ENCODE assay signal across 31 cellular contexts in genomic region chr7:155178096-155178495, GRCh38.
"Had no signal": no experiment of that assay in that cellular context is flagged by ENCODE, and none has a peak within 500 bp of the region (broad histone marks: within the 10 kb centered on the region; RNA-seq: fewer than 3 reads in every experiment).

No MANE protein-coding gene starts in this region.

- H3K27me3 ChIP-seq: brain microvascular endothelial cell, SJSA1 had no signal

- ATAC-seq: activated CD8-positive, alpha-beta T cell treated with anti-CD3 and anti-CD28 coated beads for 36 hours; activated T-cell treated with anti-CD3 and anti-CD28 coated beads, Interleukin-2, amount 50 U/mL, for 4 hours; Panc1 had no signal

- H3K9me3 Mint-ChIP-seq: activated T-cell treated with anti-CD3 and anti-CD28 coated beads, Interleukin-2, amount 50 U/mL, for 4 hours had no signal

- H3K4me1 ChIP-seq: SJSA1 had no signal

- H3K36me3 ChIP-seq: brain microvascular endothelial cell, SJSA1 had no signal

- H3K9me2 ChIP-seq: SK-N-SH had no signal

- H3K36me3 Mint-ChIP-seq: activated naive CD8-positive, alpha-beta T cell treated with anti-CD3 and anti-CD28 coated beads for 36 hours had no signal

- H3K4me1 Mint-ChIP-seq: activated naive CD8-positive, alpha-beta T cell treated with anti-CD3 and anti-CD28 coated beads for 36 hours had no signal

- H3K4me3 Mint-ChIP-seq: activated B cell treated with CpG ODN at 0.5 μM for 24 hours; activated CD8-positive, alpha-beta T cell treated with anti-CD3 and anti-CD28 coated beads for 36 hours; activated naive CD8-positive, alpha-beta T cell treated with anti-CD3 and anti-CD28 coated beads for 36 hours; activated T-cell treated with anti-CD3 and anti-CD28 coated beads, Interleukin-2, amount 50 U/mL, for 4 hours; activated T-helper 1 cell treated with anti-CD3 and anti-CD28 coated beads, Interleukin-12 subunit alpha, Interleukin-12 subunit beta, Interleukin-2, Interleukin-4 antibody, amounts not matched to agents 30 ng/mL and 10 ng/mL and 1 ng/mL, durations not matched to agents 14 hours and 24 hours and 36 hours; T-helper 1 cell treated with Interleukin-12 subunit alpha and Interleukin-12 subunit beta and Interleukin-4 antibody, amounts not matched to agents 30 μg/mL and 1 μg/mL, for 36 hours; T-helper 2 cell treated with Interferon-gamma antibody and Interleukin-4, amounts not matched to agents 5 μg/mL and 100 μg/mL, for 36 hours had no signal

- H3K27ac ChIP-seq: brain microvascular endothelial cell, KMS-11, SJSA1, VCaP had no signal

- H3K9ac ChIP-seq: KMS-11, SK-N-SH had no signal

- H3K9me3 ChIP-seq: SJSA1, SK-N-SH had no signal

- DNase-seq: activated B cell treated with CpG ODN at 0.5 μM for 24 hours; activated CD4-positive, alpha-beta T cell treated with anti-CD3 and anti-CD28 coated beads for 4 hours; activated CD4-positive, alpha-beta T cell treated with anti-CD3 and anti-CD28 coated beads, Interleukin-2, amount 50 U/mL, for 4 hours; activated CD4-positive, CD25-positive, alpha-beta regulatory T cell treated with anti-CD3 and anti-CD28 coated beads, Interleukin-2, amount 50 U/mL, for 72 hours; activated CD8-positive, alpha-beta T cell treated with anti-CD3 and anti-CD28 coated beads for 36 hours; activated naive CD4-positive, alpha-beta T cell; activated naive CD4-positive, alpha-beta T cell treated with anti-CD3 and anti-CD28 coated beads, Interleukin-2, amount 50 U/mL, for 16 hours; activated naive CD8-positive, alpha-beta T cell treated with anti-CD3 and anti-CD28 coated beads for 36 hours; activated T-cell treated with anti-CD3 and anti-CD28 coated beads for 4 hours; activated T-cell treated with anti-CD3 and anti-CD28 coated beads, Interleukin-2, amount 50 U/mL, for 4 hours; amniotic stem cell; aorta; brain microvascular endothelial cell; central memory CD4-positive, alpha-beta T cell; NCI-H1105; NCI-H1417 treated with DMSO at 0.1 percent for 48 hours; NCI-H187 treated with DMSO at 0.1 percent for 48 hours; NCI-H2081; NCI-H2171 treated with DMSO at 0.1 percent for 48 hours; NCI-H2227 treated with DMSO at 0.1 percent for 48 hours; NCI-H446; NCI-H510A treated with DMSO at 0.1 percent for 48 hours; SHP77 treated with DMSO at 0.1 percent for 48 hours; SK-N-SH had no signal

- H3K4me3 ChIP-seq: SJSA1 had no signal

- H3K4me2 ChIP-seq: KMS-11, SK-N-SH had no signal

- H3K27ac Mint-ChIP-seq: activated B cell treated with CpG ODN at 0.5 μM for 24 hours; activated CD8-positive, alpha-beta T cell treated with anti-CD3 and anti-CD28 coated beads for 36 hours; activated naive CD8-positive, alpha-beta T cell treated with anti-CD3 and anti-CD28 coated beads for 36 hours; activated T-helper 1 cell treated with anti-CD3 and anti-CD28 coated beads, Interleukin-12 subunit alpha, Interleukin-12 subunit beta, Interleukin-2, Interleukin-4 antibody, amounts not matched to agents 30 ng/mL and 10 ng/mL and 1 ng/mL, durations not matched to agents 14 hours and 24 hours and 36 hours; T-helper 1 cell treated with Interleukin-12 subunit alpha and Interleukin-12 subunit beta and Interleukin-4 antibody, amounts not matched to agents 30 μg/mL and 1 μg/mL, for 36 hours; T-helper 2 cell treated with Interferon-gamma antibody and Interleukin-4, amounts not matched to agents 5 μg/mL and 100 μg/mL, for 36 hours had no signal
